In genomic region chr20:21048841-21049273, GRCh38 we compare ENCODE assay signal across 8 cellular contexts. TPM values are rescaled to one million over a fixed set of nuclear protein-coding genes. Genes with fewer than 3 reads are reported as not detected.
DNase-seq lines count a peak whose midpoint lies in the region; ATAC-seq, FAIRE-seq and TF ChIP-seq lines count a peak whose summit lies in the region.

No MANE protein-coding gene starts in this region.

- no peaks in the 10 kb centered on the region for H3K36me3 ChIP-seq in CD4-positive, alpha-beta memory T cell (ENCODE audit: insufficient read depth, low read length)
- H3K36me3 ChIP-seq in Panc1 (ENCODE audit: control insufficient read depth, insufficient read depth, low read length) (no peaks in the 10 kb centered on the region), keratinocyte (ENCODE audit: control insufficient read depth in 2 of 2, extremely low read depth in 1 of 2, insufficient read depth in 2 of 2, low read length in 2 of 2) (no peaks in the 10 kb centered on the region)

- H3K4me1 Mint-ChIP-seq in CD4-positive, alpha-beta memory T cell, result no peaks in the 10 kb centered on the region
- H3K4me1 Mint-ChIP-seq in stimulated activated effector memory CD8-positive, alpha-beta T cell treated with anti-CD3 and anti-CD28 coated beads, Interleukin-12 subunit alpha, Interleukin-12 subunit beta, amount 100 ng/mL, for 72 hours, result no peaks in the 10 kb centered on the region

- H2AFZ ChIP-seq in keratinocyte (ENCODE audit: control insufficient read depth, low read length), result no peak overlapping the region

- no peak overlapping the region for H3K4me3 Mint-ChIP-seq in CD4-positive, alpha-beta memory T cell
- no peak overlapping the region for H3K4me3 Mint-ChIP-seq in stimulated activated effector memory CD8-positive, alpha-beta T cell treated with anti-CD3 and anti-CD28 coated beads, Interleukin-12 subunit alpha, Interleukin-12 subunit beta, amount 100 ng/mL, for 72 hours

- peak; percentile 87 for TF ChIP-seq CTCF in Panc1 (IDR thresholded peaks at IDR 0.05)
- TF ChIP-seq CTCF in keratinocyte (optimal IDR thresholded peaks at IDR 0.05 in 1 of 3, IDR thresholded peaks at IDR 0.05 in 1 of 3, conservative IDR thresholded peaks at IDR 0.05 in 1 of 3; ENCODE audit: extremely low read depth in 1 of 3, insufficient read depth in 2 of 3, low read length in 3 of 3), result peak; percentile 52 to 72 (median 56)

- in situ Hi-C loops in Panc1 (cut with HindIII; ENCODE audit: low pct_unique_long_range_greater_than_20kb, low sequenced_read_pairs), result no loop called here

- no peaks in the 10 kb centered on the region for H3K9me3 Mint-ChIP-seq in CD4-positive, alpha-beta memory T cell
- no peaks in the 10 kb centered on the region for H3K9me3 Mint-ChIP-seq in stimulated activated effector memory CD8-positive, alpha-beta T cell treated with anti-CD3 and anti-CD28 coated beads, Interleukin-12 subunit alpha, Interleukin-12 subunit beta, amount 100 ng/mL, for 72 hours

- H3K79me2 ChIP-seq in keratinocyte (ENCODE audit: control insufficient read depth, insufficient read depth, low read length), result no peaks in the 10 kb centered on the region

- peak; percentile 5 to 39 (median 23) for DNase-seq in CD4-positive, alpha-beta memory T cell
- DNase-seq in Panc1 (ENCODE audit: low read depth, low spot score) (no peak), keratinocyte (ENCODE audit: low read depth, low spot score) (no peak)
- DNase-seq in activated effector memory CD4-positive, alpha-beta T cell treated with Interleukin-2 at 50 U/mL for 16 hours, result peak; percentile 10
- DNase-seq in stimulated activated effector memory CD8-positive, alpha-beta T cell treated with anti-CD3 and anti-CD28 coated beads, Interleukin-12 subunit alpha, Interleukin-12 subunit beta, amount 100 ng/mL, for 72 hours (ENCODE audit: low spot score in 2 of 2), result peak; percentile 58 to 79

- H3K9me3 ChIP-seq in CD4-positive, alpha-beta memory T cell (ENCODE audit: control insufficient read depth in 1 of 2, low read length in 2 of 2), result no peaks in the 10 kb centered on the region
- H3K9me3 ChIP-seq in Panc1 (ENCODE audit: control insufficient read depth, insufficient read depth, low read depth, low read length), result no peaks in the 10 kb centered on the region
- H3K9me3 ChIP-seq in keratinocyte (ENCODE audit: control insufficient read depth, low read depth, low read length), result no peaks in the 10 kb centered on the region

- H3K4me2 ChIP-seq in keratinocyte (ENCODE audit: control insufficient read depth, extremely low read depth, insufficient read depth, low read depth, low read length), result no peak overlapping the region

- H3K4me1 ChIP-seq in CD4-positive, alpha-beta memory T cell (ENCODE audit: insufficient read depth, low read length), result no peaks in the 10 kb centered on the region
- H3K4me1 ChIP-seq in Panc1 (ENCODE audit: control insufficient read depth, insufficient read depth, low read length), result no peaks in the 10 kb centered on the region
- H3K4me1 ChIP-seq in keratinocyte (ENCODE audit: control insufficient read depth, extremely low read depth, insufficient read depth, low read length), result no peaks in the 10 kb centered on the region

- dilution Hi-C loops in keratinocyte (cut with MboI; ENCODE audit: extremely low pct_ligation_motif_present, low sequenced_read_pairs), result no loop called here

- intact Hi-C loops in CD4-positive, alpha-beta memory T cell (cut with micrococcal nuclease), result loop anchor here (1.0 kb wide), 1 partner anchor 456 kb away; no protein-coding TSS in a partner anchor
- intact Hi-C loops in Panc1 (cut with micrococcal nuclease; ENCODE audit: unreplicated experiment), result no loop called here

- no peaks in the 10 kb centered on the region for H4K20me1 ChIP-seq in keratinocyte (ENCODE audit: control insufficient read depth, extremely low read depth, insufficient read depth, low read length)

- H3K9ac ChIP-seq in keratinocyte (ENCODE audit: control insufficient read depth, extremely low read depth, insufficient read depth, low read length), result no peak overlapping the region

- POLR2A ChIA-PET in CD4-positive, alpha-beta memory T cell (lab: Charles Lee; ENCODE audit: partially characterized antibody), result no interaction called here
- POLR2A ChIA-PET in Panc1 (lab: Charles Lee), result no interaction called here

- H3K27ac Mint-ChIP-seq in CD4-positive, alpha-beta memory T cell, result no peak overlapping the region
- no peak overlapping the region for H3K27ac Mint-ChIP-seq in stimulated activated effector memory CD8-positive, alpha-beta T cell treated with anti-CD3 and anti-CD28 coated beads, Interleukin-12 subunit alpha, Interleukin-12 subunit beta, amount 100 ng/mL, for 72 hours

- H3K27me3 ChIP-seq in CD4-positive, alpha-beta memory T cell (ENCODE audit: insufficient read depth, low read length), result no peaks in the 10 kb centered on the region
- no peaks in the 10 kb centered on the region for H3K27me3 ChIP-seq in Panc1 (ENCODE audit: control insufficient read depth, insufficient read depth, low read length)
- H3K27me3 ChIP-seq in keratinocyte (ENCODE audit: control insufficient read depth, extremely low read depth, insufficient read depth, low read length), result peaks cover 4% of the 10 kb centered on the region

- BruUV-seq in Panc1 (replicated peaks; lab: Mats Ljungman, UMichigan), result no TSS peak

- no peaks in the 10 kb centered on the region for H3K36me3 Mint-ChIP-seq in CD4-positive, alpha-beta memory T cell
- no peaks in the 10 kb centered on the region for H3K36me3 Mint-ChIP-seq in stimulated activated effector memory CD8-positive, alpha-beta T cell treated with anti-CD3 and anti-CD28 coated beads, Interleukin-12 subunit alpha, Interleukin-12 subunit beta, amount 100 ng/mL, for 72 hours

- ATAC-seq in GM21723 (IDR thresholded peaks at IDR 0.05; ENCODE audit: unreplicated experiment) (peak; percentile 82), Panc1 (peak; percentile 69), GM21717 (IDR thresholded peaks at IDR 0.05; ENCODE audit: unreplicated experiment) (no peak), HG03025 (IDR thresholded peaks at IDR 0.05; ENCODE audit: low FRiP score, unreplicated experiment) (no peak)
- ATAC-seq in stimulated activated effector memory CD8-positive, alpha-beta T cell treated with anti-CD3 and anti-CD28 coated beads, Interleukin-12 subunit alpha, Interleukin-12 subunit beta, amount 100 ng/mL, for 72 hours, result peak; percentile 64

- no peak for FAIRE-seq in keratinocyte (lab: Jason Lieb, UNC)

- no peak overlapping the region for H3K27ac ChIP-seq in CD4-positive, alpha-beta memory T cell (ENCODE audit: low read depth, low read length)
- no peak overlapping the region for H3K27ac ChIP-seq in Panc1 (ENCODE audit: low read length)
- H3K27ac ChIP-seq in keratinocyte (ENCODE audit: control insufficient read depth, insufficient read depth, low read length), result no peak overlapping the region

- CTCF ChIA-PET in CD4-positive, alpha-beta memory T cell (lab: Charles Lee; ENCODE audit: partially characterized antibody), result interaction anchor here (0.7 to 4.2 kb wide), 20 partner anchors 9 to 458 kb away, joined by 3 to 35 read pairs (median 4); partner anchors contain the start of gene KIZ
- CTCF ChIA-PET in Panc1 (lab: Charles Lee), result interaction anchor here (0.9 to 1.4 kb wide), 2 partner anchors 14 to 21 kb away, joined by 6 to 10 read pairs; no protein-coding TSS in a partner anchor

- H3K4me3 ChIP-seq in CD4-positive, alpha-beta memory T cell (ENCODE audit: low read length in 2 of 2), result no peak overlapping the region
- H3K4me3 ChIP-seq in Panc1 (ENCODE audit: low read depth in 2 of 2, low read length in 2 of 2) (no peak overlapping the region), keratinocyte (ENCODE audit: control insufficient read depth in 2 of 3, extremely low read depth in 1 of 3, insufficient read depth in 2 of 3, low read depth in 1 of 3, low read length in 3 of 3) (no peak overlapping the region)

- H3K27me3 Mint-ChIP-seq in CD4-positive, alpha-beta memory T cell, result peaks cover 17 to 36% of the 10 kb centered on the region in 2 donors

- H3K9me1 ChIP-seq in keratinocyte (ENCODE audit: control insufficient read depth, extremely low read depth, insufficient read depth, low read length), result no peaks in the 10 kb centered on the region

RNA-seq across cellular contexts. Expression of gene LINC00237, which starts 57.3 kb away (rescaled TPM):
- total RNA-seq in CD4-positive, alpha-beta memory T cell, result not detected
- polyA plus RNA-seq in CD4-positive, alpha-beta memory T cell, result not detected
- total RNA-seq in Panc1 (2021; ENCODE audit: unreplicated experiment), result not detected
- polyA plus RNA-seq in Panc1 (2012; ENCODE audit: insufficient read length), result not detected
- polyA plus RNA-seq in keratinocyte, result not detected in 3 replicates
- not detected for polyA plus RNA-seq in keratinocyte (2011; ENCODE audit: low read depth)
- not detected in 2 replicates for polyA plus RNA-seq in keratinocyte (2011; cell fraction: cytosol; rRNA removed)
- polyA plus RNA-seq in keratinocyte (2011; cell fraction: nucleus; rRNA removed), result not detected in 2 replicates
- polyA plus RNA-seq in keratinocyte (2012; ENCODE audit: low replicate concordance), result not detected in 2 replicates
- polyA minus RNA-seq in keratinocyte, result not detected in 3 replicates
- polyA minus RNA-seq in keratinocyte (2011; cell fraction: cytosol; rRNA and poly(A)+ RNA removed), result not detected
- not detected in 2 replicates for polyA minus RNA-seq in keratinocyte (2011; cell fraction: nucleus; rRNA and poly(A)+ RNA removed)

Comparison
In these comparisons a context has a peak if more than half of its experiments do, and no peak if none do; other contexts are left out.
1. DNase-seq: peak in CD4-positive, alpha-beta memory T cell (5 of 5), activated effector memory CD4-positive, alpha-beta T cell treated with Interleukin-2 at 50 U/mL for 16 hours (single experiment) and stimulated activated effector memory CD8-positive, alpha-beta T cell treated with anti-CD3 and anti-CD28 coated beads, Interleukin-12 subunit alpha, Interleukin-12 subunit beta, amount 100 ng/mL, for 72 hours (2 of 2); none in Panc1 (single experiment) and keratinocyte (single experiment).
2. ATAC-seq: peak in GM21723 (single experiment), Panc1 (single experiment) and stimulated activated effector memory CD8-positive, alpha-beta T cell treated with anti-CD3 and anti-CD28 coated beads, Interleukin-12 subunit alpha, Interleukin-12 subunit beta, amount 100 ng/mL, for 72 hours (single experiment); none in GM21717 (single experiment) and HG03025 (single experiment).